ENCODE assay signal across 7 cellular contexts in the genomic region with DNA sequence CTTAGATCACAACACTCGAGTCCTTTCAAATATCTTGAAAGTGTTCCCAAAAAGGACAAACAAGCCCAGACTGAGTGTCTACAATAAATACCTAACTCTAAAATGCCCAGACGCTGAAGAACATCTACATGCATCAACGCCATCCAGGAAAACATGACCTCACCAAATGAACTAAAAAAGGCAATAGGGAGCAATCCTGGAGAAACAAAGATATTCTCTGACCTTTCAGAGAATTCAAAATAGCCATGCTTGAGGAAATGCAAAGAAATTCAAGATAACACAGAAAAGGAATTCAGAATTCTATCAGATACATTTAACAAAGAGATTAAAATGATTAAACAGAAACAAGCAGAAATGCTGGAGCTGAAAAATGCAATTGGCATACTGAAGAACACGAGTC.
"Had no signal": no experiment of that assay in that cellular context is flagged by ENCODE, and none has a peak within 500 bp of the region (broad histone marks: within the 10 kb centered on the region; RNA-seq: fewer than 3 reads in every experiment).

No MANE protein-coding gene starts in this region.

- ATAC-seq: GM23338, HCT116, HepG2 had no signal

- H3K9me3 Mint-ChIP-seq: HFFc6, IgD-negative memory B cell had no signal

- H3K4me1 Mint-ChIP-seq: GM23338 had no signal

- DNase-seq: H9, HFFc6, KBM-7 had no signal

- H3K4me3 Mint-ChIP-seq: GM23338, H9, HFFc6, IgD-negative memory B cell had no signal

- H3K4me3 ChIP-seq: GM23338 had no signal

- H3K27ac Mint-ChIP-seq: GM23338, HFFc6, IgD-negative memory B cell had no signal
